In the genomic region with DNA sequence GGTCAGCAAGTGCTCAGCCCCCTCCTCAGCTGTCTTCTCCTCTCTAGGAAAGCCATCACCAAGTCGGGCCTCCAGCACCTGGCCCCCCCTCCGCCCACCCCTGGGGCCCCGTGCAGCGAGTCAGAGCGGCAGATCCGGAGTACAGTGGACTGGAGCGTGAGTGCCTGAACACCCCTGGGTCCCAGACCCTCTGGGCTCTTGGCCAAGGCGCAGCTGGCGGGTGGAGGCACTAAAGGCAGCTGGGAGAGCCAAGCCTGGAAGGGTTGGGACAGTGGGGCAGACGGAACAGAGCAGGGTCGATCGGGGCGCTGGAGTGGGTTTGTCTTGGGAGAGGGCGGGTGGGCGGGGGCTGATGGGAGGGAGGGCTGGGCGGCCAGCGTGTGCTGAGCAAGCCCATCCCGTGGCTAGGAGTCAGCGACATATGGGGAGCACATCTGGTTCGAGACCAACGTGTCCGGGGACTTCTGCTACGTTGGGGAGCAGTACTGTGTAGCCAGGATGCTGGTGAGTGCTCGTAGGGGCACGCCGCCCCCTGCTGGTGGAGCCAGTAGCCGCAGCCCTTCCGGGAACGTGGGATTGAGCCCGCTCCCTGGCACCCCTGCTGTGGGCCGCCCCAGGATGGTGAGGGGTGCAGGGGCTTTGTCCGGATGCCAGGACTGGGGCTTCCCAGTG, we compare ENCODE assay signal across 8 cellular contexts. TPM values are rescaled to one million over a fixed set of nuclear protein-coding genes. Genes with fewer than 3 reads are reported as not detected.
DNase-seq lines count a peak whose midpoint lies in the region; ATAC-seq, FAIRE-seq and TF ChIP-seq lines count a peak whose summit lies in the region.

No MANE protein-coding gene starts in this region.

- FAIRE-seq in A549 (lab: Jason Lieb, UNC), result no peak

- H3K36me3 ChIP-seq in body of pancreas (replicated peaks in 1 of 2; ENCODE audit: insufficient read depth in 1 of 2, low read depth in 2 of 2) (peaks cover 0 to 9% of the 10 kb centered on the region in 2 donors), left lung (peaks cover 0 to 72% of the 10 kb centered on the region in 2 donors), mesendoderm (ENCODE audit: control insufficient read depth, insufficient read depth, low read length) (no peaks in the 10 kb centered on the region)

- H3K23ac ChIP-seq in mesendoderm (ENCODE audit: low read length), result no peak overlapping the region

- TF ChIP-seq EP300 in A549 (IDR thresholded peaks at IDR 0.05), result no peak

- no peaks in the 10 kb centered on the region for H3K9me3 ChIP-seq in A549
- no peaks in the 10 kb centered on the region for H3K9me3 ChIP-seq in body of pancreas
- no peaks in the 10 kb centered on the region for H3K9me3 ChIP-seq in left lung

- intact Hi-C loops in body of pancreas (cut with DNase I), result no loop called here
- intact Hi-C loops in left lung (cut with DNase I), result no loop called here

- H2BK15ac ChIP-seq in mesendoderm (replicated peaks; ENCODE audit: low read depth), result no peak overlapping the region

- H3K27me3 ChIP-seq in body of pancreas, result no peaks in the 10 kb centered on the region
- no peaks in the 10 kb centered on the region for H3K27me3 ChIP-seq in left lung
- no peaks in the 10 kb centered on the region for H3K27me3 ChIP-seq in mesendoderm (ENCODE audit: insufficient read depth, low read length, poor library complexity)

- ATAC-seq in A549 (peak; percentile 59 to 83), GM18505 (IDR thresholded peaks at IDR 0.05; ENCODE audit: unreplicated experiment) (peak; percentile 55), body of pancreas (peak; percentile 57), left lung (peak; percentile 64)

- H4K5ac ChIP-seq in mesendoderm (ENCODE audit: low read length), result no peak overlapping the region

- CTCF ChIA-PET in A549 (lab: Yijun Ruan, JAX), result interaction anchor here (0.6 to 19.6 kb wide), 21 partner anchors 9 to 601 kb away, joined by 3 to 325 read pairs (median 3); a partner anchor contains a TSS

- peak; percentile 57 to 61; a peak in 4 of 5 replicates for TF ChIP-seq RAD21 in A549 (conservative IDR thresholded peaks at IDR 0.05 in 1 of 2, IDR thresholded peaks at IDR 0.05 in 1 of 2)

- H3K4me3 ChIP-seq in A549, result no peak overlapping the region
- H3K4me3 ChIP-seq in WI38 (ENCODE audit: low read depth, low read length), result no peak overlapping the region
- no peak overlapping the region for H3K4me3 ChIP-seq in body of pancreas
- no peak overlapping the region for H3K4me3 ChIP-seq in left lung
- H3K4me3 ChIP-seq in mesendoderm (ENCODE audit: low read length), result no peak overlapping the region

- no peak for TF ChIP-seq POLR2A in A549 (IDR thresholded peaks at IDR 0.05; ENCODE audit: low read length)
- no peak for TF ChIP-seq POLR2A in GM18505 (IDR thresholded peaks at IDR 0.05; ENCODE audit: borderline replicate concordance, extremely low read depth, insufficient read depth, insufficient read length)
- TF ChIP-seq POLR2A in body of pancreas (IDR thresholded peaks at IDR 0.05), result no peak

- H3K27ac ChIP-seq in A549 (0 out of 6 replicates have a peak overlapping the region, but pooled peaks of 1 of the 2 experiments have one; percentile 30), body of pancreas (peak overlapping the region in 1 of 4 donors; percentile 17), left lung (no peak overlapping the region), mesendoderm (ENCODE audit: low read depth, low read length) (no peak overlapping the region)

- no peak overlapping the region for H2AK5ac ChIP-seq in mesendoderm (ENCODE audit: low read length)

- DNase-seq in A549 (ENCODE audit: low read depth in 1 of 2, low spot score in 1 of 2), result peak in 1 of 2 experiments; percentile 46
- peak; percentile 67 for DNase-seq in HT-29 (ENCODE audit: low spot score)
- peak; percentile 62 to 76 (median 70) for DNase-seq in body of pancreas
- peak in 1 of 2 donors; percentile 94 for DNase-seq in left lung
- peak; percentile 40 to 46 for DNase-seq in stimulated activated CD8-positive, alpha-beta memory T cell treated with anti-CD3 and anti-CD28 coated beads, Interleukin-15, amount 100 ng/mL, for 4 hours (ENCODE audit: low read depth in 2 of 2)
- no peak for DNase-seq in mesendoderm

- no peak overlapping the region for H4K8ac ChIP-seq in mesendoderm (ENCODE audit: low read depth, low read length)

- H3K79me1 ChIP-seq in mesendoderm (ENCODE audit: low read length), result peaks cover 5% of the 10 kb centered on the region

- H3K79me2 ChIP-seq in mesendoderm (ENCODE audit: control insufficient read depth, insufficient read depth, low read length), result no peaks in the 10 kb centered on the region

- no peak overlapping the region for H2BK120ac ChIP-seq in mesendoderm (ENCODE audit: low read depth, low read length)

- H3K4me1 ChIP-seq in A549 (peaks cover 10% of the 10 kb centered on the region), body of pancreas (peaks cover 20% of the 10 kb centered on the region), left lung (peaks cover 6 to 46% of the 10 kb centered on the region in 2 donors), mesendoderm (ENCODE audit: control insufficient read depth, low read depth, low read length) (no peaks in the 10 kb centered on the region)

- H3K4ac ChIP-seq in mesendoderm (ENCODE audit: low read depth, low read length), result no peak overlapping the region

- H2BK5ac ChIP-seq in mesendoderm (ENCODE audit: low read length), result no peak overlapping the region

- H3K4me2 ChIP-seq in A549 (no peak overlapping the region), mesendoderm (ENCODE audit: low read length) (no peak overlapping the region)

- POLR2A ChIA-PET in A549 (lab: Yijun Ruan, JAX), result no interaction called here

- WGBS in A549 (ENCODE audit: missing lambda C conversion rate), result 43% methylated on average over 25 of the region's 32 CpGs
- 34% methylated on average over 22 of the region's 32 CpGs; no CpG with 5 or more reads in 1 of the 2 donors for WGBS in body of pancreas, 2 donors
- WGBS in mesendoderm (ENCODE audit: extremely low coverage, insufficient coverage, low lambda C conversion rate), result no CpG with 5 or more reads among the region's 32 CpGs

- H3K9ac ChIP-seq in mesendoderm (ENCODE audit: low read length), result no peak overlapping the region

- no peak overlapping the region for H3K56ac ChIP-seq in mesendoderm (ENCODE audit: low read length)

- peak; percentile 71 for TF ChIP-seq CTCF in A549 (IDR thresholded peaks at IDR 0.05)
- TF ChIP-seq CTCF in WI38 (IDR thresholded peaks at IDR 0.05; ENCODE audit: low read depth, low read length), result peak; percentile 56
- peak; percentile 76 to 87 (median 83) for TF ChIP-seq CTCF in body of pancreas (IDR thresholded peaks at IDR 0.05)
- TF ChIP-seq CTCF in left lung (IDR thresholded peaks at IDR 0.05), result peak; percentile 95

- no peak overlapping the region for H3K18ac ChIP-seq in mesendoderm (ENCODE audit: low read length)

RNA-seq across cellular contexts. Expression of a gene that starts 14.1 kb away (rescaled TPM):
- polyA plus RNA-seq in A549 (2011; rRNA removed) (18.3 and 18.4 TPM in 2 replicates), A549 (2017; fragmentation: RNase III; extraction: RNeasy Plus Mini Kit Qiagen cat#74134 plus additional on column Dnase treatment) (12.8 to 15.1 TPM (median 13.6 TPM) in 3 replicates)
- polyA plus RNA-seq in A549 (2012; cell fraction: cytosol; rRNA removed), result 41.1 and 43.1 TPM in 2 replicates
- polyA plus RNA-seq in A549 (2012; cell fraction: nucleus; rRNA removed), result 15.2 and 20.4 TPM in 2 replicates
- 3.8 and 6.6 TPM in 2 replicates for polyA minus RNA-seq in A549 (2011; rRNA and poly(A)+ RNA removed)
- 90.8 and 110 TPM in 2 replicates for total RNA-seq in HT-29 (2014; rRNA removed; shearing (Covaris generic))
- total RNA-seq in body of pancreas (10 to 100 TPM; 36.9 to 63.0 TPM), left lung (100 to 1,000 TPM in 1 of 2 donors, 10 to 100 TPM in 1; 15.4 to 121 TPM)
- polyA plus RNA-seq in mesendoderm (2013, experiment 1 of 2), result 371 TPM
- 374 TPM for polyA plus RNA-seq in mesendoderm (2013, experiment 2 of 2)

RNA-seq across cellular contexts. Expression of a gene that starts 20.1 kb away (rescaled TPM):
- polyA plus RNA-seq in A549 (2011; rRNA removed) (12.8 and 14.5 TPM in 2 replicates), A549 (2017; fragmentation: RNase III; extraction: RNeasy Plus Mini Kit Qiagen cat#74134 plus additional on column Dnase treatment) (28.4 to 30.7 TPM (median 28.4 TPM) in 3 replicates)
- 37.4 and 55.9 TPM in 2 replicates for polyA plus RNA-seq in A549 (2012; cell fraction: cytosol; rRNA removed)
- 133 and 174 TPM in 2 replicates for polyA plus RNA-seq in A549 (2012; cell fraction: nucleus; rRNA removed)
- polyA minus RNA-seq in A549 (2011; rRNA and poly(A)+ RNA removed), result 22.7 and 37.4 TPM in 2 replicates
- 190 and 194 TPM in 2 replicates for total RNA-seq in HT-29 (2014; rRNA removed; shearing (Covaris generic))
- total RNA-seq in body of pancreas (10 to 100 TPM; 79.4 to 86.4 TPM), left lung (10 to 100 TPM; 40.5 to 65.1 TPM)
- polyA plus RNA-seq in mesendoderm (2013, experiment 1 of 2), result 67.4 TPM
- 62.6 TPM for polyA plus RNA-seq in mesendoderm (2013, experiment 2 of 2)

RNA-seq across cellular contexts. Expression of a gene that starts 24.2 kb away (rescaled TPM):
- polyA plus RNA-seq in A549 (2011; rRNA removed), result 0.17 and 0.22 TPM in 2 replicates
- 0.30 and 0.47 TPM in 2 replicates for polyA plus RNA-seq in A549 (2012; cell fraction: cytosol; rRNA removed)
- 0.92 and 1.2 TPM in 2 replicates for polyA plus RNA-seq in A549 (2012; cell fraction: nucleus; rRNA removed)
- polyA plus RNA-seq in A549 (2017; fragmentation: RNase III; extraction: RNeasy Plus Mini Kit Qiagen cat#74134 plus additional on column Dnase treatment), result 0.28 to 0.38 TPM (median 0.29 TPM) in 3 replicates
- 0.34 and 0.70 TPM in 2 replicates for polyA minus RNA-seq in A549 (2011; rRNA and poly(A)+ RNA removed)
- 0.05 and 0.70 TPM in 2 replicates for total RNA-seq in HT-29 (2014; rRNA removed; shearing (Covaris generic))
- total RNA-seq in body of pancreas, result not detected
- total RNA-seq in left lung, result not detected
- polyA plus RNA-seq in mesendoderm (2013, experiment 1 of 2), result 0.14 TPM
- polyA plus RNA-seq in mesendoderm (2013, experiment 2 of 2), result 0.15 TPM
